ENCODE assay signal across 18 cellular contexts in the genomic region with DNA sequence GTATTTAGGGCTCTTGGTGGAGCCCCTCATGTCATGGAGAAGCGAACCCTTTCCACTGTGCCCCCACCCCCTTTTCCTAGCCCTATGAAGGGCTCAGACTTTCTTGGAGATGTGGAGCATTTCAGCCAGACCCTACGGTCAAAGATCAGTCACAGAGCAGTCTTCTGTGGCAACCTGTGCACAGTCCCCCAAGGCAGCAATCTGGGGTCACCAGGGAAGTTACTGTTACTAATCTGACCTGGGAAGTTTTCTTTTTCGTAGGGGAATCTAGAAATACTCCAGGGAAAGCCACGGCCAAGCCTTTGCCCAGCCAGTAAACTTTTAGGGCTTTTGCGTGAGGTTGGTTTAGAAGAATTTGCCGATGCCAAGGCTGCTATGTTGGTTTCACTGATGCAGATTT. TPM values are rescaled to one million over a fixed set of nuclear protein-coding genes. Genes with fewer than 3 reads are reported as not detected.
DNase-seq lines count a peak whose midpoint lies in the region; ATAC-seq and TF ChIP-seq lines count a peak whose summit lies in the region.
"Had no signal": no experiment of that assay in that cellular context is flagged by ENCODE, and none has a peak within 500 bp of the region (broad histone marks: within the 10 kb centered on the region; RNA-seq: fewer than 3 reads in every experiment).

No MANE protein-coding gene starts in this region.

- no peak overlapping the region for H3K4me2 ChIP-seq in mammary epithelial cell (ENCODE audit: insufficient read depth, low read depth, low read length)

- no peak overlapping the region for H2AFZ ChIP-seq in mammary epithelial cell (ENCODE audit: low read depth, low read length)

- no peaks in the 10 kb centered on the region for H3K9me3 Mint-ChIP-seq in MCF 10A (ENCODE audit: unreplicated experiment)
- H3K9me3 Mint-ChIP-seq: CD4-positive, CD25-positive, alpha-beta regulatory T cell had no signal

- H3K9ac ChIP-seq in mammary epithelial cell (ENCODE audit: insufficient read depth, low read length): no peak overlapping the region

- 67% methylated on average over 5 of the region's 6 CpGs for WGBS in mammary epithelial cell (ENCODE audit: low coverage, missing lambda C conversion rate)
- WGBS in right cardiac atrium: 80% methylated on average over 6 of the region's 6 CpGs
- WGBS in sigmoid colon, 2 donors: 92 to 96% methylated on average over 6 of the region's 6 CpGs

- H3K9me3 ChIP-seq in mammary epithelial cell (replicated peaks; ENCODE audit: insufficient read depth, low read length) (no peaks in the 10 kb centered on the region), right cardiac atrium (ENCODE audit: control insufficient read depth, low read length) (no peaks in the 10 kb centered on the region), sigmoid colon (no peaks in the 10 kb centered on the region), uterus (no peaks in the 10 kb centered on the region)

- no peaks in the 10 kb centered on the region for H4K20me1 ChIP-seq in mammary epithelial cell (ENCODE audit: insufficient read depth, low read length)

- intact Hi-C loops in MCF 10A (cut with micrococcal nuclease): no loop called here
- intact Hi-C loops in mammary epithelial cell (cut with micrococcal nuclease): no loop called here
- intact Hi-C loops in right cardiac atrium (cut with DNase I): no loop called here
- intact Hi-C loops in sigmoid colon (cut with DNase I): no loop called here
- intact Hi-C loops in uterus (cut with DNase I; ENCODE audit: low total_unique reads): no loop called here

- H3K4me3 Mint-ChIP-seq in MCF 10A (ENCODE audit: unreplicated experiment): peak overlapping the region; percentile 58
- H3K4me3 Mint-ChIP-seq: activated CD4-positive, alpha-beta T cell treated with anti-CD3 and anti-CD28 coated beads for 36 hours; CD4-positive, CD25-positive, alpha-beta regulatory T cell had no signal

- CTCF ChIA-PET in MCF 10A (lab: Yijun Ruan, JAX) (interaction anchor here (0.8 kb wide), 1 partner anchor 116 kb away, joined by 3 read pairs; no protein-coding TSS in a partner anchor), mammary epithelial cell (lab: Charles Lee; ENCODE audit: low non-redundant PET) (no interaction called here)

- H3K4me1 ChIP-seq in mammary epithelial cell (ENCODE audit: insufficient read depth, low read length): no peaks in the 10 kb centered on the region
- peaks cover 35% of the 10 kb centered on the region for H3K4me1 ChIP-seq in right cardiac atrium (ENCODE audit: control insufficient read depth, insufficient read depth, low read length)
- H3K4me1 ChIP-seq in sigmoid colon: peaks cover 0 to 98% (median 79%) of the 10 kb centered on the region in 4 donors
- H3K4me1 ChIP-seq in uterus: peaks cover 16 to 20% of the 10 kb centered on the region in 2 donors

- no TSS peak for BruUV-seq in MCF 10A (replicated peaks; lab: Mats Ljungman, UMichigan)
- BruUV-seq in mammary epithelial cell (replicated peaks; lab: Mats Ljungman, UMichigan): no TSS peak

- TF ChIP-seq POLR2A in sigmoid colon (IDR thresholded peaks at IDR 0.05): no peak
- TF ChIP-seq POLR2A in uterus (IDR thresholded peaks at IDR 0.05): no peak

- H3K36me3 ChIP-seq in mammary epithelial cell (ENCODE audit: insufficient read depth, low read length): no peaks in the 10 kb centered on the region
- H3K36me3 ChIP-seq in sigmoid colon: peaks cover 0 to 20% (median 2%) of the 10 kb centered on the region in 4 donors
- H3K36me3 ChIP-seq in uterus: no peaks in the 10 kb centered on the region
- H3K36me3 ChIP-seq: cardiac muscle cell had no signal

- no peaks in the 10 kb centered on the region for H3K79me2 ChIP-seq in mammary epithelial cell (ENCODE audit: insufficient read depth, low read length)

- H3K27me3 ChIP-seq in mammary epithelial cell (ENCODE audit: insufficient read depth, low read length): peaks cover 7% of the 10 kb centered on the region
- no peaks in the 10 kb centered on the region for H3K27me3 ChIP-seq in right cardiac atrium (ENCODE audit: control insufficient read depth, insufficient read depth)
- H3K27me3 ChIP-seq in sigmoid colon: no peaks in the 10 kb centered on the region
- H3K27me3 ChIP-seq in uterus: no peaks in the 10 kb centered on the region

- in situ Hi-C loops in mammary epithelial cell (cut with MboI; ENCODE audit: low sequenced_read_pairs in 2 of 2): no loop called here

- H3K27ac Mint-ChIP-seq in MCF 10A (ENCODE audit: low read depth, unreplicated experiment): peak overlapping the region; percentile 88
- H3K27ac Mint-ChIP-seq: activated CD4-positive, alpha-beta T cell treated with anti-CD3 and anti-CD28 coated beads for 36 hours had no signal

- H3K27ac ChIP-seq in mammary epithelial cell (ENCODE audit: insufficient read depth, low read depth, low read length): no peak overlapping the region
- peak overlapping the region; percentile 92 for H3K27ac ChIP-seq in right cardiac atrium (ENCODE audit: low read length)
- peak overlapping the region; percentile 40 to 61 (median 61) for H3K27ac ChIP-seq in sigmoid colon
- H3K27ac ChIP-seq in uterus: peak overlapping the region; percentile 73 to 84
- H3K27ac ChIP-seq: cardiac muscle cell had no signal

- POLR2A ChIA-PET in MCF 10A (lab: Yijun Ruan, JAX): interaction anchor here (0.9 to 3.6 kb wide), 4 partner anchors 9 to 35 kb away, joined by 3 to 12 read pairs (median 4); no protein-coding TSS in a partner anchor

- no peak overlapping the region for H3K4me3 ChIP-seq in mammary epithelial cell (replicated peaks in 1 of 3; ENCODE audit: insufficient read depth in 1 of 3, low read depth in 2 of 3, low read length in 3 of 3)
- H3K4me3 ChIP-seq in right cardiac atrium (ENCODE audit: low read length): no peak overlapping the region
- no peak overlapping the region for H3K4me3 ChIP-seq in sigmoid colon
- H3K4me3 ChIP-seq in uterus: no peak overlapping the region
- H3K4me3 ChIP-seq: cardiac muscle cell had no signal

- no peak for DNase-seq in MCF 10A (ENCODE audit: unreplicated experiment)
- DNase-seq in mammary epithelial cell: no peak
- no peak for DNase-seq in right cardiac atrium
- DNase-seq in sigmoid colon: peak; percentile 37
- DNase-seq in uterus: no peak
- DNase-seq: activated CD4-positive, alpha-beta T cell treated with anti-CD3 and anti-CD28 coated beads for 36 hours; activated naive CD4-positive, alpha-beta T cell treated with anti-CD3 and anti-CD28 coated beads, Interleukin-2, amount 50 U/mL, for 16 hours; activated T-cell treated with anti-CD3 and anti-CD28 coated beads for 4 hours; CD4-positive, CD25-positive, alpha-beta regulatory T cell; DMS79; effector CD4-positive, alpha-beta T cell; NCI-H2081; NCI-H524 treated with DMSO at 0.1 percent for 48 hours; T1000 had no signal

- dilution Hi-C loops in mammary epithelial cell (cut with HindIII; ENCODE audit: low sequenced_read_pairs): loop anchor here (5.0 kb wide), 1 partner anchor 57 kb away; no protein-coding TSS in a partner anchor

- ATAC-seq in right cardiac atrium (peak; percentile 2 to 23), HG03095 (IDR thresholded peaks at IDR 0.05; ENCODE audit: unreplicated experiment) (no peak), HG02571 (IDR thresholded peaks at IDR 0.05; ENCODE audit: unreplicated experiment) (no peak), HG03571 (IDR thresholded peaks at IDR 0.05; ENCODE audit: unreplicated experiment) (no peak)
- ATAC-seq: activated CD4-positive, alpha-beta T cell treated with anti-CD3 and anti-CD28 coated beads for 36 hours had no signal

- peaks cover 91% of the 10 kb centered on the region for H3K4me1 Mint-ChIP-seq in MCF 10A (ENCODE audit: insufficient read depth, unreplicated experiment)

- TF ChIP-seq CTCF in MCF 10A (IDR thresholded peaks at IDR 0.05; ENCODE audit: unreplicated experiment) (no peak), mammary epithelial cell (conservative IDR thresholded peaks at IDR 0.05 in 1 of 2, IDR thresholded peaks at IDR 0.05 in 1 of 2; ENCODE audit: extremely low read depth in 1 of 2, insufficient read depth in 1 of 2, low read depth in 1 of 2, low read length in 2 of 2) (no peak), sigmoid colon (IDR thresholded peaks at IDR 0.05) (no peak), uterus (IDR thresholded peaks at IDR 0.05) (no peak)

- TF ChIP-seq EP300 in sigmoid colon (IDR thresholded peaks at IDR 0.05): no peak

- H3K27me3 Mint-ChIP-seq in MCF 10A (ENCODE audit: insufficient read depth, unreplicated experiment): no peaks in the 10 kb centered on the region

- H3K36me3 Mint-ChIP-seq in MCF 10A (ENCODE audit: insufficient read depth, unreplicated experiment): peaks cover 97% of the 10 kb centered on the region
- H3K36me3 Mint-ChIP-seq: CD4-positive, CD25-positive, alpha-beta regulatory T cell had no signal

RNA-seq across cellular contexts. Expression of a gene that starts 50.6 kb away (rescaled TPM):
- total RNA-seq in MCF 10A (2022) (70.4 and 75.3 TPM in 2 replicates), mammary epithelial cell (10 to 100 TPM in 1 of 2 donors, 1 to 10 TPM in 1; 1.6 to 20.2 TPM), right cardiac atrium (10 to 100 TPM; 61.5 to 89.7 (median 79.4) TPM), sigmoid colon (100 to 1,000 TPM in 3 of 4 donors, 10 to 100 TPM in 1; 99.5 to 197 (median 129) TPM), uterus (100 to 1,000 TPM in 3 of 4 donors, 10 to 100 TPM in 1; 25.5 to 302 (median 151) TPM)
- polyA plus RNA-seq in mammary epithelial cell (0.48 TPM), right cardiac atrium (49.8 TPM), sigmoid colon (10 to 100 TPM in 2 of 3 donors, 1 to 10 TPM in 1; 9.9 to 34.4 (median 11.4) TPM)
- polyA minus RNA-seq in mammary epithelial cell: 1.7 TPM

Comparison
In these comparisons a context has a peak if more than half of its experiments do, and no peak if none do; other contexts are left out.
1. ATAC-seq: peak in right cardiac atrium (2 of 2); none in HG03095 (single experiment), HG02571 (single experiment) and HG03571 (single experiment).